Comparison of ENCODE assay signal across 14 cellular contexts in the genomic region with DNA sequence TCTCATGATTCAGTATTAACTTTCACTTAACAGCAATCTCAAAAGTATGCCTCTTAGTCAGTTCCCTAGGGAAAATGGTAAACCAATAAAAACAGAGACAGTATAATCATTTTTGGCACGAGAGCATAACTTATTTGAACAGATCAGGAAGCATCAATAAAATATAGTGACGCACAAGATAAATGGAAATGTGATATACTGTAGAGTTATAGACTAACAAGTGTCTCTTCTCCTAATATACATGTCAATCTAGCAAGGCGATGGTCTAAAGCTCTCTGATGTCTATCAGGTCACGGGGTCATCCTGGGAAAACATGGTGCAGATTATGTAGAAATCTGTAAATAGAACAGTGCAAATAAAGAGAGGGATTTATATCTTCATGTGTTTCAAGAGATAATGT.
DNase-seq lines count a peak whose midpoint lies in the region; ATAC-seq and TF ChIP-seq lines count a peak whose summit lies in the region.
"Had no signal": no experiment of that assay in that cellular context is flagged by ENCODE, and none has a peak within 500 bp of the region (broad histone marks: within the 10 kb centered on the region; RNA-seq: fewer than 3 reads in every experiment).

No MANE protein-coding gene starts in this region.

- peaks cover 25% of the 10 kb centered on the region for H3F3A ChIP-seq in GM23248 (ENCODE audit: insufficient read depth)

- TF ChIP-seq CTCF in A673 (conservative IDR thresholded peaks at IDR 0.05; ENCODE audit: low read depth, low read length) = no peak
- TF ChIP-seq CTCF in fibroblast of pulmonary artery (IDR thresholded peaks at IDR 0.05; ENCODE audit: low read length, missing control alignments) = no peak
- no peak for TF ChIP-seq CTCF in uterus (IDR thresholded peaks at IDR 0.05)

- no peak overlapping the region for H3K9ac ChIP-seq in GM23248

- 36 to 37% methylated on average over 4 of the region's 4 CpGs for WGBS in GM23248 (ENCODE audit: low coverage in 1 of 2, low lambda C conversion rate in 2 of 2, missing lambda C conversion rate in 2 of 2), 2 experiments

- H3K4me1 ChIP-seq in A673 (ENCODE audit: insufficient read depth, low read length, poor library complexity, severe bottlenecking) (peaks cover 29% of the 10 kb centered on the region), GM23248 (ENCODE audit: insufficient read depth) (peaks cover 33% of the 10 kb centered on the region), uterus (no peaks in the 10 kb centered on the region)
- H3K4me1 ChIP-seq: HAP-1 had no signal

- no peak for ATAC-seq in GM21528 (IDR thresholded peaks at IDR 0.05; ENCODE audit: low FRiP score, unreplicated experiment)
- ATAC-seq: mucosa of descending colon had no signal

- H3K9me3 ChIP-seq in A673 (ENCODE audit: low read depth, low read length, poor library complexity, severe bottlenecking) (no peaks in the 10 kb centered on the region), GM23248 (ENCODE audit: low read depth) (no peaks in the 10 kb centered on the region), uterus (no peaks in the 10 kb centered on the region)
- H3K9me3 ChIP-seq: HAP-1, mucosa of descending colon, tibial nerve had no signal

- peak overlapping the region; percentile 6 for H3K4me3 ChIP-seq in A673 (ENCODE audit: low read depth, low read length, poor library complexity, severe bottlenecking)
- H3K4me3 ChIP-seq in GM23248 = 0 out of 2 replicates have a peak overlapping the region, but pooled peaks have one; percentile 32
- H3K4me3 ChIP-seq in fibroblast of pulmonary artery (replicated peaks; ENCODE audit: low read depth, low read length) = no peak overlapping the region
- H3K4me3 ChIP-seq in uterus = no peak overlapping the region
- H3K4me3 ChIP-seq: HAP-1, mucosa of descending colon, tibial nerve had no signal

- POLR2A ChIA-PET in A673 (lab: Charles Lee; ENCODE audit: low non-redundant PET) = no interaction called here

- no peak overlapping the region for H2AFZ ChIP-seq in GM23248

- no peaks in the 10 kb centered on the region for H3K79me2 ChIP-seq in GM23248 (ENCODE audit: insufficient read depth)

- H3K36me3 ChIP-seq in A673 (ENCODE audit: insufficient read depth, low read length, poor library complexity, severe bottlenecking) (no peaks in the 10 kb centered on the region), GM23248 (ENCODE audit: low read depth) (no peaks in the 10 kb centered on the region), uterus (no peaks in the 10 kb centered on the region)
- H3K36me3 ChIP-seq: HAP-1, tibial nerve had no signal

- H3K9me2 ChIP-seq in GM23248 (ENCODE audit: insufficient read depth) = no peaks in the 10 kb centered on the region

- in situ Hi-C loops in GM23248 (cut with MboI) = no loop called here

- DNase-seq in A673 (ENCODE audit: low spot score) = peak; percentile 91
- DNase-seq in GM23248 = peak; percentile 95
- peak; percentile 100 for DNase-seq in SHP77 treated with DMSO at 0.1 percent for 48 hours (lab: John Stamatoyannopoulos, UW)
- DNase-seq in fibroblast of pulmonary artery (ENCODE audit: low read depth) = peak; percentile 82
- no peak for DNase-seq in uterus
- DNase-seq in inferior parietal cortex (ENCODE audit: extremely low spot score) = no peak
- no peak for DNase-seq in NCI-H2029 treated with DMSO at 0.1 percent for 48 hours (lab: John Stamatoyannopoulos, UW)
- DNase-seq: C1 segment of cervical spinal cord, mucosa of descending colon, right cardiac atrium, T-helper 9 cell had no signal

- H3K4me2 ChIP-seq in GM23248 (ENCODE audit: unreplicated experiment) = peak overlapping the region; percentile 64

- CTCF ChIA-PET in A673 (lab: Charles Lee) = no interaction called here

- no peaks in the 10 kb centered on the region for H3K27me3 ChIP-seq in A673 (replicated peaks; ENCODE audit: insufficient read depth, low read depth, low read length, poor library complexity)
- H3K27me3 ChIP-seq in GM23248 (replicated peaks; ENCODE audit: insufficient read depth) = no peaks in the 10 kb centered on the region
- no peaks in the 10 kb centered on the region for H3K27me3 ChIP-seq in uterus
- H3K27me3 ChIP-seq: tibial nerve had no signal

- no peak for TF ChIP-seq POLR2A in uterus (IDR thresholded peaks at IDR 0.05)

- intact Hi-C loops in A673 (cut with micrococcal nuclease; ENCODE audit: unreplicated experiment) = no loop called here
- intact Hi-C loops in uterus (cut with DNase I; ENCODE audit: low total_unique reads) = no loop called here

- no peaks in the 10 kb centered on the region for H4K20me1 ChIP-seq in GM23248 (ENCODE audit: insufficient read depth)

- H3K27ac ChIP-seq in A673 (ENCODE audit: low read depth, low read length, poor library complexity, severe bottlenecking) = peak overlapping the region; percentile 80
- H3K27ac ChIP-seq in GM23248 = peak overlapping the region; percentile 54
- H3K27ac ChIP-seq in uterus = no peak overlapping the region

- no TSS peak for BruUV-seq in A673 (replicated peaks; lab: Mats Ljungman, UMichigan)

Comparison
In these comparisons a context has a peak if more than half of its experiments do, and no peak if none do; other contexts are left out.
1. DNase-seq: peak in A673 (single experiment), GM23248 (single experiment), SHP77 treated with DMSO at 0.1 percent for 48 hours (single experiment) and fibroblast of pulmonary artery (single experiment); none in uterus (0 of 2), inferior parietal cortex (single experiment) and NCI-H2029 treated with DMSO at 0.1 percent for 48 hours (single experiment).
2. H3K27ac ChIP-seq: peak in A673 (single experiment) and GM23248 (single experiment); none in uterus (0 of 2).
3. H3K4me3 ChIP-seq: peak in A673 (single experiment) and GM23248 (single experiment); none in fibroblast of pulmonary artery (single experiment) and uterus (0 of 2).